Comparison of ENCODE assay signal across 1 cellular context in genomic region chr2:236052926-236053846, GRCh38.
A peak's percentile ranks its signal among the peaks of the same experiment; 100 is the strongest.
TF ChIP-seq lines count a peak whose summit lies in the region.

No MANE protein-coding gene starts in this region.

TF ChIP-seq in WTC11, 78 proteins besides CTCF, POLR2A, EP300 and RAD21 (continued from another document and continues in another):
- TF ChIP-seq ZNF425 (CRISPR knock-in tag; conservative IDR thresholded peaks at IDR 0.05), result no peak
- no peak for TF ChIP-seq RELA (CRISPR knock-in tag; IDR thresholded peaks at IDR 0.05; ENCODE audit: borderline replicate concordance)
- TF ChIP-seq ZNF232 (CRISPR knock-in tag; IDR thresholded peaks at IDR 0.05), result 0 out of 2 replicates have a peak, but pooled peaks have one; percentile 51
- no peak for TF ChIP-seq NFE2L1 (CRISPR knock-in tag; IDR thresholded peaks at IDR 0.05)
- no peak for TF ChIP-seq SMAD4 (CRISPR knock-in tag; IDR thresholded peaks at IDR 0.05)
- TF ChIP-seq MYBL2 (CRISPR knock-in tag; IDR thresholded peaks at IDR 0.05), result no peak
- no peak for TF ChIP-seq ZNF396 (CRISPR knock-in tag; IDR thresholded peaks at IDR 0.05; ENCODE audit: borderline replicate concordance)
- TF ChIP-seq ZMAT4 (CRISPR knock-in tag; IDR thresholded peaks at IDR 0.05), result no peak
- no peak for TF ChIP-seq PRRX2 (CRISPR knock-in tag; IDR thresholded peaks at IDR 0.05)
- TF ChIP-seq NR2C2 (CRISPR knock-in tag; IDR thresholded peaks at IDR 0.05), result no peak
- TF ChIP-seq HMGXB4 (CRISPR knock-in tag; IDR thresholded peaks at IDR 0.05), result no peak
- no peak for TF ChIP-seq GRHL2 (CRISPR knock-in tag; IDR thresholded peaks at IDR 0.05; ENCODE audit: insufficient replicate concordance, severe bottlenecking)
- no peak for TF ChIP-seq CREM (CRISPR knock-in tag; IDR thresholded peaks at IDR 0.05)
- TF ChIP-seq OVOL2 (CRISPR knock-in tag; IDR thresholded peaks at IDR 0.05; ENCODE audit: borderline replicate concordance), result no peak
- TF ChIP-seq FOXP4 (CRISPR knock-in tag; IDR thresholded peaks at IDR 0.05), result peak; percentile 95; the same call in 1 of the 2 replicates
- TF ChIP-seq ELF4 (CRISPR knock-in tag; IDR thresholded peaks at IDR 0.05; ENCODE audit: low read depth), result no peak
- peak; percentile 85 for TF ChIP-seq ETV6 (CRISPR knock-in tag; IDR thresholded peaks at IDR 0.05)
- TF ChIP-seq TCF7 (CRISPR knock-in tag; IDR thresholded peaks at IDR 0.05; ENCODE audit: low read depth), result no peak
- TF ChIP-seq ZNF416 (CRISPR knock-in tag; IDR thresholded peaks at IDR 0.05), result no peak
- no peak for TF ChIP-seq MXD4 (CRISPR knock-in tag; IDR thresholded peaks at IDR 0.05; ENCODE audit: borderline replicate concordance)
- TF ChIP-seq ZNF317 (CRISPR knock-in tag; IDR thresholded peaks at IDR 0.05; ENCODE audit: borderline replicate concordance, low read depth), result 0 out of 2 replicates have a peak, but pooled peaks have one; percentile 30
- no peak for TF ChIP-seq E2F1 (CRISPR knock-in tag; IDR thresholded peaks at IDR 0.05)
- no peak for TF ChIP-seq ATF6 (CRISPR knock-in tag; IDR thresholded peaks at IDR 0.05)
- no peak for TF ChIP-seq GTF2I (CRISPR knock-in tag; conservative IDR thresholded peaks at IDR 0.05)
- no peak for TF ChIP-seq ZNF263 (CRISPR knock-in tag; IDR thresholded peaks at IDR 0.05; ENCODE audit: low read depth)
- no peak for TF ChIP-seq ZNF219 (CRISPR knock-in tag; IDR thresholded peaks at IDR 0.05; ENCODE audit: borderline replicate concordance)
- TF ChIP-seq ERG (CRISPR knock-in tag; IDR thresholded peaks at IDR 0.05), result no peak
- no peak for TF ChIP-seq EMX1 (CRISPR knock-in tag; IDR thresholded peaks at IDR 0.05)
- TF ChIP-seq ARID4B (CRISPR knock-in tag; IDR thresholded peaks at IDR 0.05; ENCODE audit: borderline replicate concordance), result no peak; the same call in 1 of the 2 replicates
- no peak for TF ChIP-seq ATF3 (CRISPR knock-in tag; conservative IDR thresholded peaks at IDR 0.05)
- no peak for TF ChIP-seq SMAD3 (CRISPR knock-in tag; IDR thresholded peaks at IDR 0.05; ENCODE audit: borderline replicate concordance)
- TF ChIP-seq ZBTB43 (CRISPR knock-in tag; IDR thresholded peaks at IDR 0.05), result no peak
- TF ChIP-seq AR (CRISPR knock-in tag; IDR thresholded peaks at IDR 0.05), result no peak
- no peak for TF ChIP-seq NFYB (CRISPR knock-in tag; conservative IDR thresholded peaks at IDR 0.05; ENCODE audit: low read depth)
- TF ChIP-seq FOXK1 (CRISPR knock-in tag; IDR thresholded peaks at IDR 0.05), result peak; percentile 89
- peak; percentile 45; the same call in 1 of the 2 replicates for TF ChIP-seq SP1 (CRISPR knock-in tag; conservative IDR thresholded peaks at IDR 0.05)
- no peak for TF ChIP-seq TEAD4 (CRISPR knock-in tag; IDR thresholded peaks at IDR 0.05)
- TF ChIP-seq JUN (CRISPR knock-in tag; IDR thresholded peaks at IDR 0.05), result no peak
- no peak for TF ChIP-seq CBFB (CRISPR knock-in tag; IDR thresholded peaks at IDR 0.05; ENCODE audit: low read depth)
